In the genomic region with DNA sequence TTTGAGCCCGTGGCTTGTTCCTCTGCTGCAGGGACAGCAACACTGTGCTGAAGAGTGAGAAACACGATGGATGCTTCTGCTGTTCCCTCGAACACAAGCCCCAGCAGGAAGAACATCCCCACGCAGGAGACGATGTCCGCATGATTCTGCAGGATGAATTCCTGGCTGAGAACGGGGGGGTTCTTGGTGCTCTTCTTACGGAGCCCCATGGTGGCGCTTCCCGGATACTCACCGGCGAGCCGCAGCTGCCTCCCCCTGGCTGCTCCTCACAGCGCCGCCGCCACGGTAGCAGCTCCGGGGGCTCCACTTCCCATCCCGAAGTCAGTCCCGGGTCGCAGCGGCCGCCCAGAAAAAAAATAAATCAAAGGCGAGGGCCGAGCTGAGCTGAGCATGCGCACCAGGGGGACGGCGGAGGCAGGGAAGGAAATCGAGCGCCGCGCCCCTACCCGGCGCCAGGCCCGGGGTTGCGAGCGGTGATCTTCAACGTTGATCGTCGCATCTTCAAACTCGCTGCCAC, we compare ENCODE assay signal across 8 cellular contexts. TPM values are rescaled to one million over a fixed set of nuclear protein-coding genes. Genes with fewer than 3 reads are reported as not detected.
DNase-seq lines count a peak whose midpoint lies in the region; ATAC-seq and TF ChIP-seq lines count a peak whose summit lies in the region.

TSS of gene TRAM1L1 (minus strand) at position 392 of the 517 bp plus-strand sequence. CDS start at position 209, 183 bp downstream.

- peaks cover 5% of the 10 kb centered on the region for H3K9me3 Mint-ChIP-seq in activated naive CD8-positive, alpha-beta T cell treated with anti-CD3 and anti-CD28 coated beads for 36 hours
- no peaks in the 10 kb centered on the region for H3K9me3 Mint-ChIP-seq in activated T-helper 17 cell treated with anti-CD3 and anti-CD28 coated beads, Interleukin-2, amount 50 U/mL, for 72 hours

- H3K4me1 Mint-ChIP-seq in activated naive CD8-positive, alpha-beta T cell treated with anti-CD3 and anti-CD28 coated beads for 36 hours, result no peaks in the 10 kb centered on the region
- no peaks in the 10 kb centered on the region for H3K4me1 Mint-ChIP-seq in activated T-helper 17 cell treated with anti-CD3 and anti-CD28 coated beads, Interleukin-2, amount 50 U/mL, for 72 hours

- ATAC-seq in GM18505 (IDR thresholded peaks at IDR 0.05; ENCODE audit: unreplicated experiment), result peak; percentile 91
- peak; percentile 80 for ATAC-seq in Right ventricle myocardium inferior
- no peak for ATAC-seq in activated T-helper 17 cell treated with anti-CD3 and anti-CD28 coated beads, Interleukin-2, amount 50 U/mL, for 72 hours (replicated peaks)
- ATAC-seq in GM21367 (IDR thresholded peaks at IDR 0.05; ENCODE audit: unreplicated experiment), result no peak

- TF ChIP-seq POLR2A in GM18505 (IDR thresholded peaks at IDR 0.05; ENCODE audit: borderline replicate concordance, extremely low read depth, insufficient read depth, insufficient read length), result no peak

- intact Hi-C loops in Right ventricle myocardium inferior (cut with DNase I), result no loop called here

- peak; percentile 50 to 70 for DNase-seq in NCI-H1930 (lab: John Stamatoyannopoulos, UW)
- DNase-seq in activated naive CD8-positive, alpha-beta T cell treated with anti-CD3 and anti-CD28 coated beads for 36 hours, result peak; percentile 19
- DNase-seq in Right ventricle myocardium inferior (ENCODE audit: missing footprints), result peak; percentile 68
- peak in 54 of 56 donors; percentile 12 to 84 (median 66) for DNase-seq in nucleus accumbens (lab: John Stamatoyannopoulos, UW)

- peak within 1 kb of the TSS; percentile 43 for H3K4me3 Mint-ChIP-seq in activated naive CD8-positive, alpha-beta T cell treated with anti-CD3 and anti-CD28 coated beads for 36 hours
- no peak within 1 kb of the TSS for H3K4me3 Mint-ChIP-seq in activated T-helper 17 cell treated with anti-CD3 and anti-CD28 coated beads, Interleukin-2, amount 50 U/mL, for 72 hours

- peak within 1 kb of the TSS; percentile 73 for H3K27ac ChIP-seq in 22Rv1

- peaks cover 2% of the 10 kb centered on the region for H3K36me3 Mint-ChIP-seq in activated naive CD8-positive, alpha-beta T cell treated with anti-CD3 and anti-CD28 coated beads for 36 hours
- H3K36me3 Mint-ChIP-seq in activated T-helper 17 cell treated with anti-CD3 and anti-CD28 coated beads, Interleukin-2, amount 50 U/mL, for 72 hours (ENCODE audit: low read depth), result no peaks in the 10 kb centered on the region

- H3K27ac Mint-ChIP-seq in activated naive CD8-positive, alpha-beta T cell treated with anti-CD3 and anti-CD28 coated beads for 36 hours, result no peak within 1 kb of the TSS
- no peak within 1 kb of the TSS for H3K27ac Mint-ChIP-seq in activated T-helper 17 cell treated with anti-CD3 and anti-CD28 coated beads, Interleukin-2, amount 50 U/mL, for 72 hours

- peaks cover 19% of the 10 kb centered on the region for H3K27me3 Mint-ChIP-seq in activated naive CD8-positive, alpha-beta T cell treated with anti-CD3 and anti-CD28 coated beads for 36 hours
- peaks cover 14% of the 10 kb centered on the region for H3K27me3 Mint-ChIP-seq in activated T-helper 17 cell treated with anti-CD3 and anti-CD28 coated beads, Interleukin-2, amount 50 U/mL, for 72 hours

- 0 out of 2 replicates have a peak, but pooled peaks have one; percentile 29 for TF ChIP-seq CTCF in 22Rv1 (IDR thresholded peaks at IDR 0.05)

RNA-seq across cellular contexts. Expression of gene TRAM1L1, which starts in this region (rescaled TPM):
- not detected for total RNA-seq in activated naive CD8-positive, alpha-beta T cell treated with anti-CD3 and anti-CD28 coated beads for 36 hours
- total RNA-seq in Right ventricle myocardium inferior, result 0.57 TPM
- total RNA-seq in activated T-helper 17 cell treated with anti-CD3 and anti-CD28 coated beads, Interleukin-2, amount 50 U/mL, for 72 hours, result not detected

Comparison
In these comparisons a context has a peak if more than half of its experiments do, and no peak if none do; other contexts are left out.
1. Peak in DNase-seq in activated naive CD8-positive, alpha-beta T cell treated with anti-CD3 and anti-CD28 coated beads for 36 hours; RNA of the gene not detected or under 1 TPM.
2. Peak in DNase-seq and ATAC-seq in Right ventricle myocardium inferior; RNA of the gene not detected or under 1 TPM.